14 cellular contexts compared by ENCODE assay signal in genomic region chr9:27184556-27185351, GRCh38.
DNase-seq lines count a peak whose midpoint lies in the region; ATAC-seq and TF ChIP-seq lines count a peak whose summit lies in the region.
"Had no signal": no experiment of that assay in that cellular context is flagged by ENCODE, and none has a peak within 500 bp of the region (broad histone marks: within the 10 kb centered on the region; RNA-seq: fewer than 3 reads in every experiment).

No MANE protein-coding gene starts in this region.

- DNase-seq in GM23248 = peak; percentile 76
- peak; percentile 52 for DNase-seq in NCI-H2029 treated with DMSO at 0.1 percent for 48 hours (lab: John Stamatoyannopoulos, UW)
- DNase-seq in epithelial cell of esophagus (ENCODE audit: low read depth) = peak; percentile 90
- DNase-seq in pulmonary artery endothelial cell (ENCODE audit: low read depth, low spot score) = peak; percentile 45
- DNase-seq in stimulated activated CD4-positive, alpha-beta T cell treated with anti-CD3 and anti-CD28 coated beads, Interleukin-4, amount 100 ng/mL, for 1 hour = no peak
- DNase-seq in activated CD4-positive, alpha-beta memory T cell treated with anti-CD3 and anti-CD28 coated beads, Interleukin-2, amount 10 ng/mL, durations not matched to agents 7 days and 5 days = no peak
- no peak for DNase-seq in NCI-H187 (lab: John Stamatoyannopoulos, UW)
- DNase-seq: activated CD8-positive, alpha-beta T cell treated with anti-CD3 and anti-CD28 coated beads for 36 hours; activated effector memory CD4-positive, alpha-beta T cell treated with Interleukin-2 at 50 U/mL for 16 hours; NCI-H1436 treated with DMSO at 0.1 percent for 48 hours; psoas muscle; stimulated activated CD4-positive, alpha-beta T cell treated with anti-CD3 and anti-CD28 coated beads, Interleukin-4, amount 100 ng/mL, for 24 hours had no signal

- in situ Hi-C loops in GM23248 (cut with MboI) = no loop called here

- no peaks in the 10 kb centered on the region for H3K9me3 ChIP-seq in GM23248 (ENCODE audit: low read depth)
- H3K9me3 ChIP-seq: psoas muscle had no signal

- no peaks in the 10 kb centered on the region for H3K36me3 Mint-ChIP-seq in activated CD4-positive, alpha-beta memory T cell treated with anti-CD3 and anti-CD28 coated beads, Interleukin-2, amount 10 ng/mL, durations not matched to agents 7 days and 5 days (ENCODE audit: low read depth)

- CTCF ChIA-PET in activated CD4-positive, alpha-beta memory T cell treated with anti-CD3 and anti-CD28 coated beads, Interleukin-2, amount 10 ng/mL, durations not matched to agents 7 days and 5 days (lab: Charles Lee) = no interaction called here

- peaks cover 4% of the 10 kb centered on the region for H3K27me3 Mint-ChIP-seq in activated CD4-positive, alpha-beta memory T cell treated with anti-CD3 and anti-CD28 coated beads, Interleukin-2, amount 10 ng/mL, durations not matched to agents 7 days and 5 days

- no peak overlapping the region for H3K27ac Mint-ChIP-seq in activated CD4-positive, alpha-beta memory T cell treated with anti-CD3 and anti-CD28 coated beads, Interleukin-2, amount 10 ng/mL, durations not matched to agents 7 days and 5 days
- H3K27ac Mint-ChIP-seq: activated CD8-positive, alpha-beta T cell treated with anti-CD3 and anti-CD28 coated beads for 36 hours had no signal

- H3K9me3 Mint-ChIP-seq in activated CD4-positive, alpha-beta memory T cell treated with anti-CD3 and anti-CD28 coated beads, Interleukin-2, amount 10 ng/mL, durations not matched to agents 7 days and 5 days = no peaks in the 10 kb centered on the region
- H3K9me3 Mint-ChIP-seq: activated CD8-positive, alpha-beta T cell treated with anti-CD3 and anti-CD28 coated beads for 36 hours had no signal

- no peak for TF ChIP-seq CTCF in epithelial cell of esophagus (IDR thresholded peaks at IDR 0.05; ENCODE audit: insufficient read depth, low read depth, low read length, missing control alignments)

- no peak for ATAC-seq in esophagus mucosa
- ATAC-seq: activated CD8-positive, alpha-beta T cell treated with anti-CD3 and anti-CD28 coated beads for 36 hours had no signal

- POLR2A ChIA-PET in activated CD4-positive, alpha-beta memory T cell treated with anti-CD3 and anti-CD28 coated beads, Interleukin-2, amount 10 ng/mL, durations not matched to agents 7 days and 5 days (lab: Charles Lee) = no interaction called here

- no peak overlapping the region for H2AFZ ChIP-seq in GM23248

- no peaks in the 10 kb centered on the region for H4K20me1 ChIP-seq in GM23248 (ENCODE audit: insufficient read depth)

- H3K27ac ChIP-seq in GM23248 = 0 out of 2 replicates have a peak overlapping the region, but pooled peaks have one; percentile 27
- H3K27ac ChIP-seq: foreskin keratinocyte, psoas muscle had no signal

- H3K9ac ChIP-seq in GM23248 = no peak overlapping the region

- no peak overlapping the region for H3K4me3 Mint-ChIP-seq in activated CD4-positive, alpha-beta memory T cell treated with anti-CD3 and anti-CD28 coated beads, Interleukin-2, amount 10 ng/mL, durations not matched to agents 7 days and 5 days
- H3K4me3 Mint-ChIP-seq: activated CD8-positive, alpha-beta T cell treated with anti-CD3 and anti-CD28 coated beads for 36 hours had no signal

- H3K79me2 ChIP-seq in GM23248 (ENCODE audit: insufficient read depth) = no peaks in the 10 kb centered on the region

- H3K4me1 ChIP-seq in GM23248 (ENCODE audit: insufficient read depth) = peaks cover 28% of the 10 kb centered on the region

- H3F3A ChIP-seq in GM23248 (ENCODE audit: insufficient read depth) = no peaks in the 10 kb centered on the region

- H3K9me2 ChIP-seq in GM23248 (ENCODE audit: insufficient read depth) = no peaks in the 10 kb centered on the region

- WGBS in GM23248 (ENCODE audit: low coverage in 1 of 2, low lambda C conversion rate in 2 of 2, missing lambda C conversion rate in 2 of 2), 2 experiments = 74 to 81% methylated on average over 5 of the region's 5 CpGs

- no peaks in the 10 kb centered on the region for H3K27me3 ChIP-seq in GM23248 (replicated peaks; ENCODE audit: insufficient read depth)
- H3K27me3 ChIP-seq: foreskin keratinocyte had no signal

- H3K4me3 ChIP-seq in GM23248 (no peak overlapping the region), epithelial cell of esophagus (ENCODE audit: low read length) (no peak overlapping the region)
- H3K4me3 ChIP-seq: psoas muscle had no signal

- no peak overlapping the region for H3K4me2 ChIP-seq in GM23248 (ENCODE audit: unreplicated experiment)

- no peaks in the 10 kb centered on the region for H3K4me1 Mint-ChIP-seq in activated CD4-positive, alpha-beta memory T cell treated with anti-CD3 and anti-CD28 coated beads, Interleukin-2, amount 10 ng/mL, durations not matched to agents 7 days and 5 days

- no peaks in the 10 kb centered on the region for H3K36me3 ChIP-seq in GM23248 (ENCODE audit: low read depth)

Comparison
In these comparisons a context has a peak if more than half of its experiments do, and no peak if none do; other contexts are left out.
1. DNase-seq: peak in GM23248 (single experiment), NCI-H2029 treated with DMSO at 0.1 percent for 48 hours (single experiment), epithelial cell of esophagus (single experiment) and pulmonary artery endothelial cell (single experiment); none in stimulated activated CD4-positive, alpha-beta T cell treated with anti-CD3 and anti-CD28 coated beads, Interleukin-4, amount 100 ng/mL, for 1 hour (single experiment), activated CD4-positive, alpha-beta memory T cell treated with anti-CD3 and anti-CD28 coated beads, Interleukin-2, amount 10 ng/mL, durations not matched to agents 7 days and 5 days (single experiment) and NCI-H187 (0 of 2).